In genomic region chr7:141550694-141551079, GRCh38 we compare ENCODE assay signal across 8 cellular contexts. TPM values are rescaled to one million over a fixed set of nuclear protein-coding genes. Genes with fewer than 3 reads are reported as not detected.
A peak's percentile ranks its signal among the peaks of the same experiment; 100 is the strongest.
DNase-seq lines count a peak whose midpoint lies in the region; ATAC-seq and TF ChIP-seq lines count a peak whose summit lies in the region.

No MANE protein-coding gene starts in this region.

- peak in 1 of 2 donors; percentile 9 for DNase-seq in activated T-cell treated with anti-CD3 and anti-CD28 coated beads, Interleukin-2, amount 50 U/mL, for 72 hours
- peak; percentile 10 for DNase-seq in glomerular visceral epithelial cell (ENCODE audit: extremely low spot score)
- no peak for DNase-seq in progenitor cell of endocrine pancreas (ENCODE audit: low spot score, unreplicated experiment)
- DNase-seq in NOMO-1 treated with dmso at 0.1 percent for 144 hours (lab: John Stamatoyannopoulos, UW; ENCODE audit: unreplicated experiment) = no peak
- no peak for DNase-seq in NCI-H1417 treated with DMSO at 0.1 percent for 48 hours (lab: John Stamatoyannopoulos, UW)
- DNase-seq in occipital lobe (lab: John Stamatoyannopoulos, UW) = no peak

- ATAC-seq in HG03045 (IDR thresholded peaks at IDR 0.05; ENCODE audit: unreplicated experiment) = peak; percentile 11
- no peak for ATAC-seq in activated T-cell treated with anti-CD3 and anti-CD28 coated beads, Interleukin-2, amount 50 U/mL, for 72 hours (replicated peaks in 1 of 2)

- TF ChIP-seq CTCF in GM12875 (IDR thresholded peaks at IDR 0.05; ENCODE audit: borderline replicate concordance, insufficient read depth, low read depth, low read length) (no peak), progenitor cell of endocrine pancreas (IDR thresholded peaks at IDR 0.05; ENCODE audit: unreplicated experiment) (no peak)

- H3K4me1 Mint-ChIP-seq in activated T-cell treated with anti-CD3 and anti-CD28 coated beads, Interleukin-2, amount 50 U/mL, for 72 hours (ENCODE audit: low read depth) = peaks cover 31% of the 10 kb centered on the region
- peaks cover 9% of the 10 kb centered on the region for H3K4me1 Mint-ChIP-seq in progenitor cell of endocrine pancreas (ENCODE audit: low read depth)

- peak overlapping the region; percentile 92 for H3K4me3 Mint-ChIP-seq in activated T-cell treated with anti-CD3 and anti-CD28 coated beads, Interleukin-2, amount 50 U/mL, for 72 hours
- H3K4me3 Mint-ChIP-seq in progenitor cell of endocrine pancreas (ENCODE audit: low read depth) = peak overlapping the region; percentile 76

- no peaks in the 10 kb centered on the region for H3K9me3 Mint-ChIP-seq in activated T-cell treated with anti-CD3 and anti-CD28 coated beads, Interleukin-2, amount 50 U/mL, for 72 hours
- no peaks in the 10 kb centered on the region for H3K9me3 Mint-ChIP-seq in progenitor cell of endocrine pancreas (ENCODE audit: low read depth)

- H3K36me3 Mint-ChIP-seq in activated T-cell treated with anti-CD3 and anti-CD28 coated beads, Interleukin-2, amount 50 U/mL, for 72 hours (ENCODE audit: insufficient read depth in 2 of 2) = peaks cover 2 to 7% of the 10 kb centered on the region in 2 donors
- H3K36me3 Mint-ChIP-seq in progenitor cell of endocrine pancreas (ENCODE audit: insufficient read depth) = no peaks in the 10 kb centered on the region

- no peaks in the 10 kb centered on the region for H3K27me3 Mint-ChIP-seq in activated T-cell treated with anti-CD3 and anti-CD28 coated beads, Interleukin-2, amount 50 U/mL, for 72 hours (ENCODE audit: low read depth)
- no peaks in the 10 kb centered on the region for H3K27me3 Mint-ChIP-seq in progenitor cell of endocrine pancreas

- H3K4me3 ChIP-seq in GM12875 (ENCODE audit: low read depth, low read length) = peak overlapping the region; percentile 91

- peak overlapping the region; percentile 86 for H3K27ac Mint-ChIP-seq in activated T-cell treated with anti-CD3 and anti-CD28 coated beads, Interleukin-2, amount 50 U/mL, for 72 hours
- peak overlapping the region; percentile 40 for H3K27ac Mint-ChIP-seq in progenitor cell of endocrine pancreas

RNA-seq across cellular contexts. Expression of gene AGK, which starts 0.5 kb away (rescaled TPM):
- total RNA-seq in activated T-cell treated with anti-CD3 and anti-CD28 coated beads, Interleukin-2, amount 50 U/mL, for 72 hours = 10 to 100 TPM; 34.8 to 48.5 TPM
- total RNA-seq in progenitor cell of endocrine pancreas (25.6 and 30.0 TPM in 2 replicates), occipital lobe (45.2 TPM)
